Comparison of ENCODE assay signal across 19 cellular contexts in genomic region chr9:101184813-101185278, GRCh38.
"Had no signal": no experiment of that assay in that cellular context is flagged by ENCODE, and none has a peak within 500 bp of the region (broad histone marks: within the 10 kb centered on the region; RNA-seq: fewer than 3 reads in every experiment).

No MANE protein-coding gene starts in this region.

- H3K9me3 ChIP-seq: heart left ventricle, tibial nerve, uterus had no signal

- H3K9ac ChIP-seq: neural progenitor cell had no signal

- H3K4me1 Mint-ChIP-seq: naive B cell; neural progenitor cell; stimulated activated naive CD8-positive, alpha-beta T cell treated with anti-CD3 and anti-CD28 coated beads, Interleukin-15, amount 100 ng/mL, for 72 hours had no signal

- H3K27me3 ChIP-seq: heart left ventricle, neural progenitor cell, tibial nerve, uterus had no signal

- H3K27ac Mint-ChIP-seq: activated naive CD4-positive, alpha-beta T cell treated with anti-CD3 and anti-CD28 coated beads for 36 hours; endodermal cell; naive B cell; neural progenitor cell; stimulated activated naive CD8-positive, alpha-beta T cell treated with anti-CD3 and anti-CD28 coated beads, Interleukin-15, amount 100 ng/mL, for 72 hours had no signal

- H3K4me1 ChIP-seq: heart left ventricle, neural progenitor cell, tibial nerve, uterus had no signal

- H3K4me3 Mint-ChIP-seq: activated naive CD4-positive, alpha-beta T cell treated with anti-CD3 and anti-CD28 coated beads for 36 hours; endodermal cell; naive B cell; neural progenitor cell; stimulated activated naive CD8-positive, alpha-beta T cell treated with anti-CD3 and anti-CD28 coated beads, Interleukin-15, amount 100 ng/mL, for 72 hours had no signal

- H3K4me3 ChIP-seq: coronary artery, heart left ventricle, neural progenitor cell, tibial nerve, uterus had no signal

- DNase-seq: activated CD8-positive, alpha-beta memory T cell treated with anti-CD3 and anti-CD28 coated beads, Interleukin-2, amount 50 U/mL, for 48 hours; activated effector memory CD4-positive, alpha-beta T cell treated with Interleukin-2 at 50 U/mL for 16 hours; activated naive CD4-positive, alpha-beta T cell treated with anti-CD3 and anti-CD28 coated beads for 36 hours; activated T-cell treated with anti-CD3 and anti-CD28 coated beads, Interleukin-2, amount 50 U/mL, for 48 hours; amygdala; cerebellar nuclear complex; endodermal cell; heart left ventricle; islet precursor cell; left ventricle myocardium superior; mesendoderm; naive B cell; stimulated activated CD4-positive, alpha-beta T cell treated with anti-CD3 and anti-CD28 coated beads, Interleukin-4, amount 100 ng/mL, for 24 hours; stimulated activated naive CD8-positive, alpha-beta T cell treated with anti-CD3 and anti-CD28 coated beads, Interleukin-15, amount 100 ng/mL, for 72 hours; T-helper 1 cell; uterus had no signal

- H3K9me3 Mint-ChIP-seq: activated naive CD4-positive, alpha-beta T cell treated with anti-CD3 and anti-CD28 coated beads for 36 hours; endodermal cell; neural progenitor cell; stimulated activated naive CD8-positive, alpha-beta T cell treated with anti-CD3 and anti-CD28 coated beads, Interleukin-15, amount 100 ng/mL, for 72 hours had no signal

- H3K36me3 ChIP-seq: heart left ventricle, neural progenitor cell, tibial nerve, uterus had no signal

- H3K36me3 Mint-ChIP-seq: naive B cell, neural progenitor cell had no signal

- ATAC-seq: heart left ventricle; left ventricle myocardium superior; stimulated activated naive CD8-positive, alpha-beta T cell treated with anti-CD3 and anti-CD28 coated beads, Interleukin-15, amount 100 ng/mL, for 72 hours had no signal

- H3K27ac ChIP-seq: coronary artery, heart left ventricle, neural progenitor cell, tibial nerve, uterus had no signal

- H3K27me3 Mint-ChIP-seq: naive B cell; stimulated activated naive CD8-positive, alpha-beta T cell treated with anti-CD3 and anti-CD28 coated beads, Interleukin-15, amount 100 ng/mL, for 72 hours had no signal
